13 cellular contexts compared by ENCODE assay signal in genomic region chr4:87055340-87055739, GRCh38.
DNase-seq lines count a peak whose midpoint lies in the region; ATAC-seq and TF ChIP-seq lines count a peak whose summit lies in the region.
"Had no signal": no experiment of that assay in that cellular context is flagged by ENCODE, and none has a peak within 500 bp of the region (broad histone marks: within the 10 kb centered on the region; RNA-seq: fewer than 3 reads in every experiment).

No MANE protein-coding gene starts in this region.

- 0 out of 2 replicates have a peak overlapping the region, but pooled peaks have one; percentile 5 for H3K4me3 ChIP-seq in WERI-Rb-1 (ENCODE audit: low read depth, low read length)
- no peak overlapping the region for H3K4me3 ChIP-seq in rectal smooth muscle tissue (ENCODE audit: low read length)

- peaks cover 73% of the 10 kb centered on the region for H3K4me1 ChIP-seq in rectal smooth muscle tissue (ENCODE audit: control insufficient read depth, insufficient read depth, low read length)

- ATAC-seq in GM18517 (IDR thresholded peaks at IDR 0.05; ENCODE audit: unreplicated experiment) (no peak), left colon (no peak)
- ATAC-seq: activated CD8-positive, alpha-beta T cell treated with anti-CD3 and anti-CD28 coated beads for 36 hours had no signal

- H3K27me3 ChIP-seq in WERI-Rb-1 (ENCODE audit: insufficient read depth, low read depth, severe bottlenecking) (no peaks in the 10 kb centered on the region), rectal smooth muscle tissue (ENCODE audit: control insufficient read depth, insufficient read depth, low read length) (no peaks in the 10 kb centered on the region)

- H3K9me3 ChIP-seq in WERI-Rb-1 (ENCODE audit: severe bottlenecking) = no peaks in the 10 kb centered on the region

- no peak overlapping the region for H3K9ac ChIP-seq in rectal smooth muscle tissue (ENCODE audit: low read length)

- DNase-seq in WERI-Rb-1 (no peak), fibroblast of peridontal ligament (ENCODE audit: extremely low read depth) (peak; percentile 37), left colon (no peak), NCI-H748 (lab: John Stamatoyannopoulos, UW; ENCODE audit: unreplicated experiment) (no peak)
- DNase-seq in stimulated activated naive CD4-positive, alpha-beta T cell (lab: John Stamatoyannopoulos, UW) = no peak
- DNase-seq: activated CD8-positive, alpha-beta T cell treated with anti-CD3 and anti-CD28 coated beads for 36 hours; AML-193; amniotic stem cell; MV-4-11; stimulated activated CD4-positive, alpha-beta T cell treated with anti-CD3 and anti-CD28 coated beads, Interleukin-1b, Interleukin-23, amount 100 ng/mL, for 48 hours had no signal

- H3K27ac ChIP-seq in C4-2B (peak overlapping the region; percentile 58; the same call in 1 of the 2 replicates), WERI-Rb-1 (peak overlapping the region; percentile 62), rectal smooth muscle tissue (ENCODE audit: low read depth, low read length) (peak overlapping the region; percentile 84)

- intact Hi-C loops in left colon (cut with DNase I, micrococcal nuclease) = no loop called here

- H3K36me3 ChIP-seq in WERI-Rb-1 = peaks cover 10% of the 10 kb centered on the region
- no peaks in the 10 kb centered on the region for H3K36me3 ChIP-seq in rectal smooth muscle tissue (ENCODE audit: control insufficient read depth, insufficient read depth, low read length)

- no peak for TF ChIP-seq CTCF in C4-2B (conservative IDR thresholded peaks at IDR 0.05)
- no peak for TF ChIP-seq CTCF in WERI-Rb-1 (IDR thresholded peaks at IDR 0.05; ENCODE audit: low read depth, low read length)
